ENCODE assay signal across 4 cellular contexts in genomic region chr11:119017377-119017776, GRCh38. TPM values are rescaled to one million over a fixed set of nuclear protein-coding genes. Genes with fewer than 3 reads are reported as not detected.
A peak's percentile ranks its signal among the peaks of the same experiment; 100 is the strongest.
DNase-seq lines count a peak whose midpoint lies in the region; ATAC-seq and TF ChIP-seq lines count a peak whose summit lies in the region.
"Not testable (repeated sequence)": the region's sequence is repeated elsewhere in the genome, so short reads cannot be mapped to it uniquely, and the experiment has no call there.

No MANE protein-coding gene starts in this region.

- H3K4me1 ChIP-seq in heart left ventricle = peaks cover 9 to 51% (median 35%) of the 10 kb centered on the region in 12 donors

- peak overlapping the region; percentile 91 for H3K4me3 ChIP-seq in GM12864 (ENCODE audit: low read depth, low read length)
- H3K4me3 ChIP-seq in heart left ventricle = peak overlapping the region; percentile 74 to 98 (median 86)
- peak overlapping the region; percentile 97 for H3K4me3 ChIP-seq in retinal pigment epithelial cell (ENCODE audit: low read length)

- TF ChIP-seq POLR2A in heart left ventricle (IDR thresholded peaks at IDR 0.05) = not testable (repeated sequence)

- not testable (repeated sequence) for H3K27me3 Mint-ChIP-seq in activated T-helper 17 cell treated with anti-CD3 and anti-CD28 coated beads, Interleukin-2, amount 50 U/mL, for 72 hours

- not testable (repeated sequence) for ATAC-seq in activated T-helper 17 cell treated with anti-CD3 and anti-CD28 coated beads, Interleukin-2, amount 50 U/mL, for 72 hours (replicated peaks); heart left ventricle

- 3 to 5% (median 4%) methylated on average over 10 of the region's 10 CpGs for WGBS in heart left ventricle, 4 donors

- intact Hi-C loops in heart left ventricle (cut with DNase I) = not testable (repeated sequence)

- H3K9me3 ChIP-seq in heart left ventricle = not testable (repeated sequence)

- H3K9me3 Mint-ChIP-seq in activated T-helper 17 cell treated with anti-CD3 and anti-CD28 coated beads, Interleukin-2, amount 50 U/mL, for 72 hours = not testable (repeated sequence)

- peaks cover 0 to 69% (median 60%) of the 10 kb centered on the region in 9 donors for H3K36me3 ChIP-seq in heart left ventricle

- not testable (repeated sequence) for TF ChIP-seq CTCF in GM12864 (IDR thresholded peaks at IDR 0.05; ENCODE audit: low read depth, low read length, missing control alignments); heart left ventricle (IDR thresholded peaks at IDR 0.05); retinal pigment epithelial cell (conservative IDR thresholded peaks at IDR 0.05; ENCODE audit: low read depth, low read length)

- H3K36me3 Mint-ChIP-seq in activated T-helper 17 cell treated with anti-CD3 and anti-CD28 coated beads, Interleukin-2, amount 50 U/mL, for 72 hours (ENCODE audit: low read depth) = peaks cover 99% of the 10 kb centered on the region

- peak overlapping the region; percentile 95 for H3K27ac Mint-ChIP-seq in activated T-helper 17 cell treated with anti-CD3 and anti-CD28 coated beads, Interleukin-2, amount 50 U/mL, for 72 hours

- peak overlapping the region; percentile 91 for H3K4me3 Mint-ChIP-seq in activated T-helper 17 cell treated with anti-CD3 and anti-CD28 coated beads, Interleukin-2, amount 50 U/mL, for 72 hours

- H3K4me1 Mint-ChIP-seq in activated T-helper 17 cell treated with anti-CD3 and anti-CD28 coated beads, Interleukin-2, amount 50 U/mL, for 72 hours = peaks cover 22% of the 10 kb centered on the region

- H3K27ac ChIP-seq in heart left ventricle = peak overlapping the region in 11 of 12 donors; percentile 89 to 97 (median 94)

- not testable (repeated sequence) for DNase-seq in GM12864 (ENCODE audit: low read depth); heart left ventricle; retinal pigment epithelial cell (ENCODE audit: low read depth)

- not testable (repeated sequence) for H3K27me3 ChIP-seq in heart left ventricle

RNA-seq across cellular contexts. Expression of gene RPS25, which starts 0.8 kb away (rescaled TPM):
- 1,000 to 10,000 TPM; 1,597 to 2,232 TPM for total RNA-seq in activated T-helper 17 cell treated with anti-CD3 and anti-CD28 coated beads, Interleukin-2, amount 50 U/mL, for 72 hours
- 1,000 to 10,000 TPM in 2 of 9 donors, 100 to 1,000 TPM in 7; 719 to 1,307 (median 821) TPM for total RNA-seq in heart left ventricle
- polyA plus RNA-seq in heart left ventricle = 1,000 to 10,000 TPM; 1,773 to 1,882 TPM

RNA-seq across cellular contexts. Expression of gene TRAPPC4, which starts 1.2 kb away (rescaled TPM):
- total RNA-seq in activated T-helper 17 cell treated with anti-CD3 and anti-CD28 coated beads, Interleukin-2, amount 50 U/mL, for 72 hours = 10 to 100 TPM; 75.2 to 77.6 TPM
- 10 to 100 TPM; 31.9 to 57.1 (median 44.4) TPM for total RNA-seq in heart left ventricle
- polyA plus RNA-seq in heart left ventricle = 10 to 100 TPM; 21.5 to 74.8 TPM

RNA-seq across cellular contexts. Expression of gene SLC37A4, which starts 13.3 kb away (rescaled TPM):
- 10 to 100 TPM; 28.1 to 36.8 TPM for total RNA-seq in activated T-helper 17 cell treated with anti-CD3 and anti-CD28 coated beads, Interleukin-2, amount 50 U/mL, for 72 hours
- 10 to 100 TPM in 3 of 9 donors, 1 to 10 TPM in 6; 4.5 to 18.5 (median 7.7) TPM for total RNA-seq in heart left ventricle
- 10 to 100 TPM in 1 of 2 donors, 1 to 10 TPM in 1; 7.4 to 10.1 TPM for polyA plus RNA-seq in heart left ventricle

RNA-seq across cellular contexts. Expression of gene CENATAC, which starts 19.4 kb away (rescaled TPM):
- total RNA-seq in activated T-helper 17 cell treated with anti-CD3 and anti-CD28 coated beads, Interleukin-2, amount 50 U/mL, for 72 hours = 10 to 100 TPM; 38.9 to 44.8 TPM
- total RNA-seq in heart left ventricle = 10 to 100 TPM in 6 of 9 donors, 1 to 10 TPM in 3; 7.9 to 15.8 (median 11.7) TPM
- polyA plus RNA-seq in heart left ventricle = 10 to 100 TPM in 1 of 2 donors, 1 to 10 TPM in 1; 9.5 to 27.3 TPM

RNA-seq across cellular contexts. Expression of gene HYOU1, which starts 39.6 kb away (rescaled TPM):
- 100 to 1,000 TPM in 1 of 2 donors, 10 to 100 TPM in 1; 67.7 to 117 TPM for total RNA-seq in activated T-helper 17 cell treated with anti-CD3 and anti-CD28 coated beads, Interleukin-2, amount 50 U/mL, for 72 hours
- 100 to 1,000 TPM in 1 of 9 donors, 10 to 100 TPM in 8; 45.9 to 104 (median 68.6) TPM for total RNA-seq in heart left ventricle
- polyA plus RNA-seq in heart left ventricle = 100 to 1,000 TPM in 1 of 2 donors, 10 to 100 TPM in 1; 34.7 to 260 TPM
